Comparison of ENCODE assay signal across 8 cellular contexts in genomic region chr12:106303202-106303820, GRCh38. TPM values are rescaled to one million over a fixed set of nuclear protein-coding genes. Genes with fewer than 3 reads are reported as not detected.
DNase-seq lines count a peak whose midpoint lies in the region; ATAC-seq and TF ChIP-seq lines count a peak whose summit lies in the region.

No MANE protein-coding gene starts in this region.

- no peaks in the 10 kb centered on the region for H3K27me3 Mint-ChIP-seq in MCF 10A (ENCODE audit: insufficient read depth, unreplicated experiment)

- no peaks in the 10 kb centered on the region for H3K9me3 Mint-ChIP-seq in MCF 10A (ENCODE audit: unreplicated experiment)

- H3K36me3 ChIP-seq in BE2C = no peaks in the 10 kb centered on the region
- no peaks in the 10 kb centered on the region for H3K36me3 ChIP-seq in WERI-Rb-1
- peaks cover 0 to 8% (median 0%) of the 10 kb centered on the region in 3 donors for H3K36me3 ChIP-seq in skeletal muscle tissue (ENCODE audit: control insufficient read depth in 3 of 3, insufficient read depth in 3 of 3, low read length in 3 of 3)

- H3K4me3 ChIP-seq in BE2C (ENCODE audit: low read depth, low read length) (peak overlapping the region; percentile 84), WERI-Rb-1 (ENCODE audit: low read depth, low read length) (peak overlapping the region; percentile 94), iPS-18c (ENCODE audit: insufficient read depth, low read depth, low read length) (peak overlapping the region; percentile 64), skeletal muscle tissue (ENCODE audit: low read length in 3 of 3) (peak overlapping the region; percentile 85 to 91 (median 87))

- H3K27me3 ChIP-seq in BE2C = peaks cover 3% of the 10 kb centered on the region; the same call in 1 of the 2 replicates
- no peaks in the 10 kb centered on the region for H3K27me3 ChIP-seq in WERI-Rb-1 (ENCODE audit: insufficient read depth, low read depth, severe bottlenecking)
- no peaks in the 10 kb centered on the region for H3K27me3 ChIP-seq in skeletal muscle tissue (ENCODE audit: control insufficient read depth in 3 of 3, insufficient read depth in 3 of 3, low read length in 3 of 3)

- H3K4me1 ChIP-seq in BE2C = peaks cover 7% of the 10 kb centered on the region; the same call in 1 of the 2 replicates
- H3K4me1 ChIP-seq in skeletal muscle tissue (ENCODE audit: control insufficient read depth in 3 of 3, insufficient read depth in 3 of 3, low read length in 3 of 3) = peaks cover 59 to 72% (median 61%) of the 10 kb centered on the region in 3 donors

- intact Hi-C loops in MCF 10A (cut with micrococcal nuclease) = loop anchor here (1.0 to 5.0 kb wide), 2 partner anchors 15 to 44 kb away; no protein-coding TSS in a partner anchor

- H3K27ac Mint-ChIP-seq in MCF 10A (ENCODE audit: low read depth, unreplicated experiment) = peak overlapping the region; percentile 100

- H3K9me3 ChIP-seq in BE2C = peaks cover 2% of the 10 kb centered on the region; the same call in 1 of the 2 replicates
- no peaks in the 10 kb centered on the region for H3K9me3 ChIP-seq in WERI-Rb-1 (ENCODE audit: severe bottlenecking)
- no peaks in the 10 kb centered on the region for H3K9me3 ChIP-seq in iPS-18c (ENCODE audit: control insufficient read depth, insufficient read depth, low read length)
- no peaks in the 10 kb centered on the region for H3K9me3 ChIP-seq in skeletal muscle tissue (ENCODE audit: control insufficient read depth in 3 of 3, low read length in 3 of 3)

- H3K27ac ChIP-seq in WERI-Rb-1 (peak overlapping the region; percentile 98), skeletal muscle tissue (ENCODE audit: low read depth, low read length) (peak overlapping the region; percentile 97)

- CTCF ChIA-PET in MCF 10A (lab: Yijun Ruan, JAX) = interaction anchor here (1.0 to 3.9 kb wide), 7 partner anchors 11 to 79 kb away, joined by 3 to 20 read pairs (median 6); partner anchors contain the start of gene POLR3B

- POLR2A ChIA-PET in MCF 10A (lab: Yijun Ruan, JAX) = interaction anchor here (0.6 to 7.1 kb wide), 13 partner anchors 12 to 76 kb away, joined by 3 to 62 read pairs (median 17); partner anchors contain the start of genes CKAP4 and POLR3B

- peak overlapping the region; percentile 89 to 98 (median 96) for H3K9ac ChIP-seq in skeletal muscle tissue (ENCODE audit: low read depth in 1 of 3, low read length in 3 of 3)

- peak overlapping the region; percentile 89 for H3K4me3 Mint-ChIP-seq in MCF 10A (ENCODE audit: unreplicated experiment)

- no peaks in the 10 kb centered on the region for H3K36me3 Mint-ChIP-seq in MCF 10A (ENCODE audit: insufficient read depth, unreplicated experiment)

- ATAC-seq in GM21423 (IDR thresholded peaks at IDR 0.05; ENCODE audit: unreplicated experiment) = peak; percentile 18
- ATAC-seq in GM19452 (IDR thresholded peaks at IDR 0.05; ENCODE audit: unreplicated experiment) = no peak

- H3K4me1 Mint-ChIP-seq in MCF 10A (ENCODE audit: insufficient read depth, unreplicated experiment) = peaks cover 23% of the 10 kb centered on the region

- BruUV-seq in MCF 10A (replicated peaks; lab: Mats Ljungman, UMichigan) = TSS peak; percentile 45

- DNase-seq in BE2C (peak; percentile 59), NCI-H1417 (lab: John Stamatoyannopoulos, UW) (peak; percentile 53 to 92 (median 87)), WERI-Rb-1 (peak; percentile 84), MCF 10A (ENCODE audit: unreplicated experiment) (peak; percentile 74)

- TF ChIP-seq CTCF in BE2C (IDR thresholded peaks at IDR 0.05; ENCODE audit: low read depth, low read length) (no peak), WERI-Rb-1 (IDR thresholded peaks at IDR 0.05; ENCODE audit: low read depth, low read length) (no peak), MCF 10A (IDR thresholded peaks at IDR 0.05; ENCODE audit: unreplicated experiment) (no peak)

RNA-seq across cellular contexts. Expression of gene TCP11L2, which starts 0.8 kb away (rescaled TPM):
- polyA plus RNA-seq in BE2C (2012; ENCODE audit: insufficient read depth, insufficient read length, low read depth) = 1.2 TPM
- total RNA-seq in MCF 10A (2022) (10.2 and 11.4 TPM in 2 replicates), skeletal muscle tissue (50.6 TPM)

RNA-seq across cellular contexts. Expression of gene POLR3B, which starts 54.2 kb away (rescaled TPM):
- 7.9 TPM for polyA plus RNA-seq in BE2C (2012; ENCODE audit: insufficient read depth, insufficient read length, low read depth)
- total RNA-seq in MCF 10A (2022) (11.1 and 15.7 TPM in 2 replicates), skeletal muscle tissue (15.1 TPM)

RNA-seq across cellular contexts. Expression of gene CKAP4, which starts 55.5 kb away (rescaled TPM):
- 41.7 TPM for polyA plus RNA-seq in BE2C (2012; ENCODE audit: insufficient read depth, insufficient read length, low read depth)
- total RNA-seq in MCF 10A (2022) (101 and 118 TPM in 2 replicates), skeletal muscle tissue (36.0 TPM)
